In genomic region chr2:178874529-178875240, GRCh38 we compare ENCODE assay signal across 17 cellular contexts.
DNase-seq lines count a peak whose midpoint lies in the region; ATAC-seq and TF ChIP-seq lines count a peak whose summit lies in the region.
"Had no signal": no experiment of that assay in that cellular context is flagged by ENCODE, and none has a peak within 500 bp of the region (broad histone marks: within the 10 kb centered on the region; RNA-seq: fewer than 3 reads in every experiment).

No MANE protein-coding gene starts in this region.

- H3K36me3 ChIP-seq in ovary (no peaks in the 10 kb centered on the region), transverse colon (no peaks in the 10 kb centered on the region), suprapubic skin (no peaks in the 10 kb centered on the region)

- in situ Hi-C loops in transverse colon (cut with MboI; ENCODE audit: low pct_ligation_motif_present in 1 of 4, low pct_unique_long_range_greater_than_20kb in 1 of 4, low sequenced_read_pairs in 3 of 4), result no loop called here

- no peak overlapping the region for H3K4me3 ChIP-seq in ovary
- no peak overlapping the region for H3K4me3 ChIP-seq in transverse colon
- H3K4me3 ChIP-seq in suprapubic skin, result no peak overlapping the region

- H3K9me3 ChIP-seq in ovary (no peaks in the 10 kb centered on the region), transverse colon (no peaks in the 10 kb centered on the region), suprapubic skin (no peaks in the 10 kb centered on the region)

- H3K27me3 ChIP-seq in ovary, result no peaks in the 10 kb centered on the region
- no peaks in the 10 kb centered on the region for H3K27me3 ChIP-seq in transverse colon
- H3K27me3 ChIP-seq in suprapubic skin, result no peaks in the 10 kb centered on the region

- peak; percentile 81 for ATAC-seq in Right ventricle myocardium superior (ENCODE audit: poor library complexity)
- ATAC-seq: activated CD4-positive, alpha-beta T cell treated with anti-CD3 and anti-CD28 coated beads for 36 hours; left lobe of liver had no signal

- 14 to 44% (median 29%) methylated on average over 8 of the region's 8 CpGs for WGBS in ovary, 3 donors
- 70 to 90% methylated on average over 6 to 8 of the region's 8 CpGs for WGBS in transverse colon (ENCODE audit: low coverage in 1 of 2), 2 donors
- WGBS in suprapubic skin, result 48% methylated on average over 8 of the region's 8 CpGs

- TF ChIP-seq POLR2A in ovary (IDR thresholded peaks at IDR 0.05) (no peak), transverse colon (IDR thresholded peaks at IDR 0.05) (no peak), suprapubic skin (IDR thresholded peaks at IDR 0.05) (no peak)

- intact Hi-C loops in Right ventricle myocardium superior (cut with DNase I) (no loop called here), ovary (cut with DNase I) (no loop called here), transverse colon (cut with DNase I; ENCODE audit: low total_unique reads) (no loop called here)

- DNase-seq in Daoy (ENCODE audit: low read depth) (peak; percentile 54), RPMI7951 (ENCODE audit: low read depth) (peak; percentile 39), Right ventricle myocardium superior (no peak), ovary (peak; percentile 34 to 58 (median 37)), SKM-1 treated with dmso at 0.1 percent for 144 hours (lab: John Stamatoyannopoulos, UW; ENCODE audit: unreplicated experiment) (no peak), transverse colon (no peak), suprapubic skin (ENCODE audit: low spot score in 2 of 2) (no peak)
- no peak for DNase-seq in NK-92 treated with Interleukin-12 subunit alpha and Interleukin-12 subunit beta, amount 100 ng/mL, for 24 hours (lab: John Stamatoyannopoulos, UW)
- DNase-seq: activated CD4-positive, alpha-beta T cell treated with anti-CD3 and anti-CD28 coated beads for 36 hours; activated naive CD8-positive, alpha-beta T cell treated with anti-CD3 and anti-CD28 coated beads, Interleukin-2, amount 10 ng/mL, durations not matched to agents 7 days and 5 days; GOT3; hippocampal formation; NCI-H1092 treated with DMSO at 0.1 percent for 48 hours; NCI-H510A; stimulated activated naive CD4-positive, alpha-beta T cell had no signal

- TF ChIP-seq CTCF in ovary (IDR thresholded peaks at IDR 0.05) (no peak), transverse colon (IDR thresholded peaks at IDR 0.05) (no peak), suprapubic skin (IDR thresholded peaks at IDR 0.05) (no peak)

- H3K27ac ChIP-seq in ovary, result peak overlapping the region in 1 of 2 donors; percentile 83
- H3K27ac ChIP-seq in transverse colon, result no peak overlapping the region
- H3K27ac ChIP-seq in suprapubic skin, result no peak overlapping the region
- H3K27ac ChIP-seq: epithelial cell of prostate had no signal

- H3K4me1 ChIP-seq in ovary (ENCODE audit: insufficient read depth) (no peaks in the 10 kb centered on the region), transverse colon (no peaks in the 10 kb centered on the region), suprapubic skin (no peaks in the 10 kb centered on the region)

- no peak for TF ChIP-seq EP300 in ovary (IDR thresholded peaks at IDR 0.05)
- no peak for TF ChIP-seq EP300 in transverse colon (IDR thresholded peaks at IDR 0.05; ENCODE audit: low read depth)
- TF ChIP-seq EP300 in suprapubic skin (IDR thresholded peaks at IDR 0.05), result no peak

Comparison
In these comparisons a context has a peak if more than half of its experiments do, and no peak if none do; other contexts are left out.
1. DNase-seq: peak in Daoy (single experiment), RPMI7951 (single experiment) and ovary (5 of 5); none in Right ventricle myocardium superior (single experiment), NK-92 treated with Interleukin-12 subunit alpha and Interleukin-12 subunit beta, amount 100 ng/mL, for 24 hours (single experiment), SKM-1 treated with dmso at 0.1 percent for 144 hours (single experiment), transverse colon (single experiment) and suprapubic skin (0 of 2).